In genomic region chr18:2325933-2326332, GRCh38 we compare ENCODE assay signal across 24 cellular contexts.
DNase-seq lines count a peak whose midpoint lies in the region; TF ChIP-seq lines count a peak whose summit lies in the region.
"Had no signal": no experiment of that assay in that cellular context is flagged by ENCODE, and none has a peak within 500 bp of the region (broad histone marks: within the 10 kb centered on the region; RNA-seq: fewer than 3 reads in every experiment).

No MANE protein-coding gene starts in this region.

- TF ChIP-seq POLR2A in vagina (IDR thresholded peaks at IDR 0.05) = no peak

- H2AFZ ChIP-seq in MM.1S (ENCODE audit: low read length) (peak overlapping the region; percentile 20; the same call in 1 of the 2 replicates), smooth muscle cell (ENCODE audit: low read depth) (peak overlapping the region; percentile 70)

- CTCF ChIA-PET in Caco-2 (lab: Charles Lee) = interaction anchor here (0.7 to 1.0 kb wide), 2 partner anchors 12 to 92 kb away, joined by 3 to 5 read pairs; no protein-coding TSS in a partner anchor

- peak overlapping the region; percentile 27 for H3K4me2 ChIP-seq in MM.1S (ENCODE audit: low read depth, low read length)
- peak overlapping the region; percentile 75 for H3K4me2 ChIP-seq in smooth muscle cell
- H3K4me2 ChIP-seq: A549 had no signal

- no peaks in the 10 kb centered on the region for H3K27me3 Mint-ChIP-seq in Caco-2 (ENCODE audit: insufficient read depth, unreplicated experiment)
- H3K27me3 Mint-ChIP-seq in activated T-helper 1 cell treated with anti-CD3 and anti-CD28 coated beads, Interleukin-12 subunit alpha, Interleukin-12 subunit beta, Interleukin-2, Interleukin-4 antibody, amounts not matched to agents 30 ng/mL and 10 ng/mL and 1 ng/mL, durations not matched to agents 14 hours and 24 hours and 36 hours (ENCODE audit: insufficient read depth) = peaks cover 2% of the 10 kb centered on the region

- peaks cover 7% of the 10 kb centered on the region; the same call in 1 of the 2 replicates for H3F3A ChIP-seq in MM.1S (ENCODE audit: insufficient read depth, low read length)
- peaks cover 17% of the 10 kb centered on the region for H3F3A ChIP-seq in smooth muscle cell (ENCODE audit: low read depth)

- H3K4me1 ChIP-seq in Caco-2 (peaks cover 26% of the 10 kb centered on the region), MM.1S (ENCODE audit: low read length) (peaks cover 24% of the 10 kb centered on the region), smooth muscle cell (ENCODE audit: low read depth) (peaks cover 15% of the 10 kb centered on the region), vagina (no peaks in the 10 kb centered on the region)
- H3K4me1 ChIP-seq: A549 had no signal

- peak overlapping the region; percentile 87 for H3K27ac Mint-ChIP-seq in Caco-2 (ENCODE audit: unreplicated experiment)
- H3K27ac Mint-ChIP-seq in activated T-helper 1 cell treated with anti-CD3 and anti-CD28 coated beads, Interleukin-12 subunit alpha, Interleukin-12 subunit beta, Interleukin-2, Interleukin-4 antibody, amounts not matched to agents 30 ng/mL and 10 ng/mL and 1 ng/mL, durations not matched to agents 14 hours and 24 hours and 36 hours = no peak overlapping the region
- H3K27ac Mint-ChIP-seq: B cell, IgD-negative memory B cell had no signal

- DNase-seq in Caco-2 (no peak), MM.1S (no peak), brain microvascular endothelial cell (no peak), smooth muscle cell (lab: John Stamatoyannopoulos, UW; ENCODE audit: unreplicated experiment) (no peak), D341Med (ENCODE audit: low spot score) (no peak), vagina (ENCODE audit: extremely low spot score in 2 of 2) (no peak)
- no peak for DNase-seq in activated T-helper 1 cell treated with anti-CD3 and anti-CD28 coated beads, Interleukin-12 subunit alpha, Interleukin-12 subunit beta, Interleukin-2, Interleukin-4 antibody, amounts not matched to agents 30 ng/mL and 10 ng/mL and 1 ng/mL, durations not matched to agents 14 hours and 24 hours and 36 hours (ENCODE audit: low spot score)
- DNase-seq: CD4-positive, CD25-positive, alpha-beta regulatory T cell; COR-L47; DND-41; H7; MG63; NCI-H1048; NCI-H1417 treated with DMSO at 0.1 percent for 48 hours; NCI-H187 treated with DMSO at 0.1 percent for 48 hours; NCI-H2107; NCI-H446 treated with DMSO at 0.1 percent for 48 hours; NCI-H526 treated with DMSO at 0.1 percent for 48 hours; Right ventricle myocardium superior; SW 1271 had no signal

- no peak overlapping the region for H3K9ac ChIP-seq in MM.1S (ENCODE audit: low read length)
- H3K9ac ChIP-seq in smooth muscle cell (ENCODE audit: low read depth) = no peak overlapping the region

- WGBS in smooth muscle cell (ENCODE audit: low lambda C conversion rate) = 32% methylated on average over 1 of the region's 1 CpG

- H3K36me3 ChIP-seq in Caco-2 (ENCODE audit: control insufficient read depth, insufficient read depth, low read length) (no peaks in the 10 kb centered on the region), MM.1S (replicated peaks; ENCODE audit: insufficient read depth, low read length) (no peaks in the 10 kb centered on the region), brain microvascular endothelial cell (replicated peaks) (no peaks in the 10 kb centered on the region), smooth muscle cell (ENCODE audit: low read depth) (no peaks in the 10 kb centered on the region), vagina (no peaks in the 10 kb centered on the region)
- H3K36me3 ChIP-seq: MG63 had no signal

- H3K79me2 ChIP-seq in MM.1S (ENCODE audit: low read length) (no peaks in the 10 kb centered on the region), smooth muscle cell (ENCODE audit: low read depth) (no peaks in the 10 kb centered on the region)

- no peaks in the 10 kb centered on the region for H3K9me3 Mint-ChIP-seq in Caco-2 (ENCODE audit: unreplicated experiment)
- no peaks in the 10 kb centered on the region for H3K9me3 Mint-ChIP-seq in activated T-helper 1 cell treated with anti-CD3 and anti-CD28 coated beads, Interleukin-12 subunit alpha, Interleukin-12 subunit beta, Interleukin-2, Interleukin-4 antibody, amounts not matched to agents 30 ng/mL and 10 ng/mL and 1 ng/mL, durations not matched to agents 14 hours and 24 hours and 36 hours

- peaks cover 17% of the 10 kb centered on the region for H3K4me1 Mint-ChIP-seq in Caco-2 (ENCODE audit: low read depth, unreplicated experiment)
- no peaks in the 10 kb centered on the region for H3K4me1 Mint-ChIP-seq in activated T-helper 1 cell treated with anti-CD3 and anti-CD28 coated beads, Interleukin-12 subunit alpha, Interleukin-12 subunit beta, Interleukin-2, Interleukin-4 antibody, amounts not matched to agents 30 ng/mL and 10 ng/mL and 1 ng/mL, durations not matched to agents 14 hours and 24 hours and 36 hours (ENCODE audit: low read depth)
- H3K4me1 Mint-ChIP-seq: B cell; CD4-positive, CD25-positive, alpha-beta regulatory T cell had no signal

- no peaks in the 10 kb centered on the region for H3K36me3 Mint-ChIP-seq in Caco-2 (ENCODE audit: insufficient read depth, unreplicated experiment)
- H3K36me3 Mint-ChIP-seq in activated T-helper 1 cell treated with anti-CD3 and anti-CD28 coated beads, Interleukin-12 subunit alpha, Interleukin-12 subunit beta, Interleukin-2, Interleukin-4 antibody, amounts not matched to agents 30 ng/mL and 10 ng/mL and 1 ng/mL, durations not matched to agents 14 hours and 24 hours and 36 hours (ENCODE audit: low read depth) = no peaks in the 10 kb centered on the region
- H3K36me3 Mint-ChIP-seq: CD4-positive, CD25-positive, alpha-beta regulatory T cell; IgD-negative memory B cell had no signal

- intact Hi-C loops in Caco-2 (cut with micrococcal nuclease; ENCODE audit: unreplicated experiment) = loop anchor here (1.0 to 10.0 kb wide), 2 partner anchors 23 to 329 kb away; partner anchors contain the start of gene SMCHD1
- intact Hi-C loops in activated T-helper 1 cell treated with anti-CD3 and anti-CD28 coated beads, Interleukin-12 subunit alpha, Interleukin-12 subunit beta, Interleukin-2, Interleukin-4 antibody, amounts not matched to agents 30 ng/mL and 10 ng/mL and 1 ng/mL, durations not matched to agents 14 hours and 24 hours and 36 hours (cut with micrococcal nuclease) = no loop called here
- intact Hi-C loops in vagina (cut with DNase I) = no loop called here

- H3K9me3 ChIP-seq in Caco-2 = peaks cover 6% of the 10 kb centered on the region; the same call in 1 of the 2 replicates
- H3K9me3 ChIP-seq in MM.1S (replicated peaks; ENCODE audit: insufficient read depth, low read length) = no peaks in the 10 kb centered on the region
- H3K9me3 ChIP-seq in smooth muscle cell (replicated peaks; ENCODE audit: low read depth) = no peaks in the 10 kb centered on the region
- H3K9me3 ChIP-seq in vagina = no peaks in the 10 kb centered on the region
- H3K9me3 ChIP-seq: A549, MG63 had no signal

- BruUV-seq in Caco-2 (replicated peaks; lab: Mats Ljungman, UMichigan) = no TSS peak

- H3K4me3 Mint-ChIP-seq in Caco-2 (ENCODE audit: unreplicated experiment) = peak overlapping the region; percentile 45
- no peak overlapping the region for H3K4me3 Mint-ChIP-seq in activated T-helper 1 cell treated with anti-CD3 and anti-CD28 coated beads, Interleukin-12 subunit alpha, Interleukin-12 subunit beta, Interleukin-2, Interleukin-4 antibody, amounts not matched to agents 30 ng/mL and 10 ng/mL and 1 ng/mL, durations not matched to agents 14 hours and 24 hours and 36 hours
- H3K4me3 Mint-ChIP-seq: B cell; CD4-positive, CD25-positive, alpha-beta regulatory T cell; IgD-negative memory B cell had no signal

- POLR2A ChIA-PET in Caco-2 (lab: Charles Lee) = interaction anchor here (0.8 kb wide), 1 partner anchor 13 kb away, joined by 5 read pairs; no protein-coding TSS in a partner anchor

- H3K9me2 ChIP-seq in MM.1S (replicated peaks; ENCODE audit: insufficient read depth, low read length) = no peaks in the 10 kb centered on the region

- no peaks in the 10 kb centered on the region for H4K20me1 ChIP-seq in MM.1S (ENCODE audit: insufficient read depth, low read length)
- no peaks in the 10 kb centered on the region for H4K20me1 ChIP-seq in smooth muscle cell (ENCODE audit: low read depth)

- in situ Hi-C loops in brain microvascular endothelial cell (cut with HindIII; ENCODE audit: low pct_ligation_motif_present, low sequenced_read_pairs) = no loop called here

- no peak for TF ChIP-seq CTCF in Caco-2 (IDR thresholded peaks at IDR 0.05; ENCODE audit: insufficient read depth in 1 of 2, low read depth in 1 of 2, low read length in 1 of 2, severe bottlenecking in 1 of 2, unreplicated experiment in 1 of 2)
- no peak for TF ChIP-seq CTCF in MM.1S (IDR thresholded peaks at IDR 0.05; ENCODE audit: low read length)
- TF ChIP-seq CTCF in brain microvascular endothelial cell (IDR thresholded peaks at IDR 0.05; ENCODE audit: low read depth, low read length, missing control alignments) = no peak
- TF ChIP-seq CTCF in smooth muscle cell (IDR thresholded peaks at IDR 0.05; ENCODE audit: borderline replicate concordance, insufficient read depth, poor library complexity, severe bottlenecking) = no peak
- no peak for TF ChIP-seq CTCF in vagina (IDR thresholded peaks at IDR 0.05)

- H3K27ac ChIP-seq in MM.1S (ENCODE audit: low read length) (peak overlapping the region; percentile 59; the same call in 1 of the 2 replicates), brain microvascular endothelial cell (peak overlapping the region; percentile 38), smooth muscle cell (ENCODE audit: low read depth) (peak overlapping the region; percentile 55), vagina (no peak overlapping the region)
- H3K27ac ChIP-seq: A549 had no signal

- H3K4me3 ChIP-seq in Caco-2 (ENCODE audit: low read depth, low read length) (no peak overlapping the region), MM.1S (ENCODE audit: low read length) (0 out of 2 replicates have a peak overlapping the region, but pooled peaks have one; percentile 4), brain microvascular endothelial cell (ENCODE audit: low read depth, low read length) (no peak overlapping the region), smooth muscle cell (no peak overlapping the region), vagina (no peak overlapping the region)
- H3K4me3 ChIP-seq: A549, GM12878, MG63 had no signal

- H3K27me3 ChIP-seq in Caco-2 (replicated peaks; ENCODE audit: control insufficient read depth, insufficient read depth, low read length) (no peaks in the 10 kb centered on the region), MM.1S (replicated peaks; ENCODE audit: insufficient read depth, low read length) (no peaks in the 10 kb centered on the region), brain microvascular endothelial cell (replicated peaks) (no peaks in the 10 kb centered on the region), smooth muscle cell (ENCODE audit: low read depth) (no peaks in the 10 kb centered on the region), vagina (no peaks in the 10 kb centered on the region)
- H3K27me3 ChIP-seq: MG63 had no signal
